Comparison of ENCODE assay signal across 11 cellular contexts in the genomic region with DNA sequence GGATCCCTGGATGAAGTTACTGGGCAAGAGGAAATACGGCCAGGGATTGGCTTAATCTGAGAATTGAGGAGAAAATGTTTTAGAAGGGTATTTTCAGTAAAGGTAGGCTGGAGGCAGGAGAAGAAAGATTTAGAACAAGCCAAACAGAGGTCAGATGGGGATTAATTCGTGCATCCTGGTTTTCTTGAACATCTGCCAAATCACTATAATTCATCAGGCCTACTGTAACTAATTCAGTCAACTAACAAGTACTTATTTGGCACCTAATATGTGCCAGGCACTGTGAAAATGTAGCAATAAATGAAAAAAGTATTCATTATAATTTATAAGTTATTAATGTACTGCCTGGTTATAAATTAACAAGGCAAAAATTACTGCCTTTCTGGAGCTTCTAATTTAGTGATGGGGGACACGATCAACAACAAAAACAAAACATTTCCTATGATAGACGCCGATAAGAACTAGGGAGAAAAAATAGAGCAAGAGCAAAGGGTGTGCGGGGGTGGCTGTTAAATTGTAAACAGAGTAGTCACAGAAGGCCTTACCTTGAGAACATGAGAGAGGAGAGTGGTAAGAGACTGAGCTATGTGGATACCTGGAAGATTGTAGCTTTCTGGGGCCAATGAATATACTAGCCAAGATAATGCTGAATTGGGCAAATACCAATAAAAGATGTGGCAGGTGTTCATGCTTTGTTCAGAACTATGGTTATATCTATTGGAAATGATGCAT. TPM values are rescaled to one million over a fixed set of nuclear protein-coding genes. Genes with fewer than 3 reads are reported as not detected.
DNase-seq lines count a peak whose midpoint lies in the region; ATAC-seq and TF ChIP-seq lines count a peak whose summit lies in the region.
"Had no signal": no experiment of that assay in that cellular context is flagged by ENCODE, and none has a peak within 500 bp of the region (broad histone marks: within the 10 kb centered on the region; RNA-seq: fewer than 3 reads in every experiment).

No MANE protein-coding gene starts in this region.

- no peak overlapping the region for H2AFZ ChIP-seq in GM23338

- POLR2A ChIA-PET in CD4-positive, alpha-beta T cell (lab: Charles Lee): interaction anchor here (0.6 to 2.4 kb wide), 15 partner anchors 19 to 262 kb away, joined by 3 to 17 read pairs (median 6); a partner anchor contains a TSS

- 0 out of 2 replicates have a peak, but pooled peaks cover 2% of the 10 kb centered on the region for H4K20me1 ChIP-seq in GM23338 (replicated peaks; ENCODE audit: insufficient read depth)

- no peaks in the 10 kb centered on the region for H3F3A ChIP-seq in GM23338 (replicated peaks; ENCODE audit: low read depth)

- H3K4me3 ChIP-seq in GM23338: no peak overlapping the region
- H3K4me3 ChIP-seq: thyroid gland had no signal

- peak overlapping the region; percentile 94 for H3K27ac Mint-ChIP-seq in CD4-positive, alpha-beta T cell
- H3K27ac Mint-ChIP-seq in GM23338: peak overlapping the region; percentile 76
- peak overlapping the region; percentile 63 for H3K27ac Mint-ChIP-seq in activated naive CD8-positive, alpha-beta T cell treated with anti-CD3 and anti-CD28 coated beads, Interleukin-2, amount 50 U/mL, for 24 hours
- peak overlapping the region; percentile 58 for H3K27ac Mint-ChIP-seq in mesothelial cell of epicardium
- H3K27ac Mint-ChIP-seq in osteocyte (ENCODE audit: unreplicated experiment): no peak overlapping the region

- H3K9me3 ChIP-seq in CD4-positive, alpha-beta T cell (ENCODE audit: control insufficient read depth, low read length): no peaks in the 10 kb centered on the region
- H3K9me3 ChIP-seq: thyroid gland had no signal

- H3K9me3 Mint-ChIP-seq in CD4-positive, alpha-beta T cell: no peaks in the 10 kb centered on the region
- H3K9me3 Mint-ChIP-seq in GM23338 (no peaks in the 10 kb centered on the region), mesothelial cell of epicardium (no peaks in the 10 kb centered on the region), osteocyte (ENCODE audit: unreplicated experiment) (no peaks in the 10 kb centered on the region)
- peaks cover 5% of the 10 kb centered on the region for H3K9me3 Mint-ChIP-seq in activated naive CD8-positive, alpha-beta T cell treated with anti-CD3 and anti-CD28 coated beads, Interleukin-2, amount 50 U/mL, for 24 hours
- H3K9me3 Mint-ChIP-seq: activated T-cell treated with anti-CD3 and anti-CD28 coated beads, Interleukin-2, amount 50 U/mL, for 4 hours had no signal

- H3K4me1 ChIP-seq in GM23338 (ENCODE audit: insufficient read depth): peaks cover 27% of the 10 kb centered on the region

- intact Hi-C loops in CD4-positive, alpha-beta T cell (cut with DNase I, micrococcal nuclease): no loop called here

- peaks cover 60% of the 10 kb centered on the region for H3K79me2 ChIP-seq in GM23338 (replicated peaks; ENCODE audit: insufficient read depth)

- no peaks in the 10 kb centered on the region for H3K27me3 ChIP-seq in CD4-positive, alpha-beta T cell (ENCODE audit: control insufficient read depth, insufficient read depth, low read length)
- no peaks in the 10 kb centered on the region for H3K27me3 ChIP-seq in GM23338 (ENCODE audit: insufficient read depth)
- H3K27me3 ChIP-seq: thyroid gland had no signal

- peak overlapping the region; percentile 48 for H3K27ac ChIP-seq in CD4-positive, alpha-beta T cell (ENCODE audit: low read depth, low read length)
- H3K27ac ChIP-seq in GM23338 (ENCODE audit: low read depth): peak overlapping the region; percentile 68
- H3K27ac ChIP-seq: thyroid gland had no signal

- H3K27me3 Mint-ChIP-seq in CD4-positive, alpha-beta T cell: no peaks in the 10 kb centered on the region
- H3K27me3 Mint-ChIP-seq in GM23338 (ENCODE audit: insufficient read depth, low read depth, poor library complexity) (peaks cover 3% of the 10 kb centered on the region), mesothelial cell of epicardium (ENCODE audit: low read depth) (no peaks in the 10 kb centered on the region), osteocyte (ENCODE audit: unreplicated experiment) (no peaks in the 10 kb centered on the region)
- no peaks in the 10 kb centered on the region for H3K27me3 Mint-ChIP-seq in activated naive CD8-positive, alpha-beta T cell treated with anti-CD3 and anti-CD28 coated beads, Interleukin-2, amount 50 U/mL, for 24 hours

- H3K4me1 Mint-ChIP-seq in CD4-positive, alpha-beta T cell (ENCODE audit: low read depth): peaks cover 50% of the 10 kb centered on the region
- H3K4me1 Mint-ChIP-seq in GM23338 (peaks cover 39% of the 10 kb centered on the region), mesothelial cell of epicardium (peaks cover 41% of the 10 kb centered on the region), osteocyte (ENCODE audit: unreplicated experiment) (peaks cover 4% of the 10 kb centered on the region)
- H3K4me1 Mint-ChIP-seq in activated naive CD8-positive, alpha-beta T cell treated with anti-CD3 and anti-CD28 coated beads, Interleukin-2, amount 50 U/mL, for 24 hours: peaks cover 50% of the 10 kb centered on the region

- TF ChIP-seq CTCF in CD4-positive, alpha-beta T cell (IDR thresholded peaks at IDR 0.05): no peak
- TF ChIP-seq CTCF in GM23338 (conservative IDR thresholded peaks at IDR 0.05; ENCODE audit: low read depth in 2 of 2) (no peak), mesothelial cell of epicardium (IDR thresholded peaks at IDR 0.05; ENCODE audit: unreplicated experiment) (no peak), osteocyte (IDR thresholded peaks at IDR 0.05) (no peak)

- peak; percentile 56 for ATAC-seq in CD4-positive, alpha-beta T cell (ENCODE audit: poor library complexity)
- ATAC-seq in GM23338 (peak; percentile 12; the same call in 1 of the 3 replicates), HG03469 (IDR thresholded peaks at IDR 0.05; ENCODE audit: unreplicated experiment) (no peak)
- ATAC-seq in activated naive CD8-positive, alpha-beta T cell treated with anti-CD3 and anti-CD28 coated beads, Interleukin-2, amount 50 U/mL, for 24 hours: no peak

- H3K4me2 ChIP-seq in GM23338: peak overlapping the region; percentile 33

- H3K9me2 ChIP-seq in GM23338 (ENCODE audit: insufficient read depth): no peaks in the 10 kb centered on the region

- no peaks in the 10 kb centered on the region for H3K36me3 Mint-ChIP-seq in CD4-positive, alpha-beta T cell (ENCODE audit: low read depth)
- H3K36me3 Mint-ChIP-seq in GM23338 (ENCODE audit: low read depth) (peaks cover 3% of the 10 kb centered on the region; the same call in 1 of the 3 replicates), mesothelial cell of epicardium (no peaks in the 10 kb centered on the region), osteocyte (ENCODE audit: unreplicated experiment) (peaks cover 8% of the 10 kb centered on the region)
- peaks cover 13% of the 10 kb centered on the region for H3K36me3 Mint-ChIP-seq in activated naive CD8-positive, alpha-beta T cell treated with anti-CD3 and anti-CD28 coated beads, Interleukin-2, amount 50 U/mL, for 24 hours (ENCODE audit: low read depth)

- DNase-seq in CD4-positive, alpha-beta T cell: no peak
- DNase-seq in GM23338 (ENCODE audit: low spot score): no peak
- no peak for DNase-seq in activated naive CD8-positive, alpha-beta T cell treated with anti-CD3 and anti-CD28 coated beads, Interleukin-2, amount 50 U/mL, for 24 hours
- no peak for DNase-seq in mesothelial cell of epicardium (ENCODE audit: low spot score in 2 of 2, unreplicated experiment in 2 of 2)
- DNase-seq in osteocyte (ENCODE audit: extremely low spot score, unreplicated experiment): no peak
- DNase-seq in kidney tubule cell (ENCODE audit: low spot score): no peak
- no peak for DNase-seq in AML-193 (lab: John Stamatoyannopoulos, UW)
- DNase-seq: activated T-cell treated with anti-CD3 and anti-CD28 coated beads, Interleukin-2, amount 50 U/mL, for 4 hours; NCI-H226; thyroid gland had no signal

- H3K36me3 ChIP-seq in GM23338 (ENCODE audit: insufficient read depth): no peaks in the 10 kb centered on the region
- H3K36me3 ChIP-seq: thyroid gland had no signal

- CTCF ChIA-PET in CD4-positive, alpha-beta T cell (lab: Charles Lee): no interaction called here

- peak overlapping the region; percentile 57 for H3K4me3 Mint-ChIP-seq in CD4-positive, alpha-beta T cell
- H3K4me3 Mint-ChIP-seq in GM23338 (no peak overlapping the region; the same call in 2 of the 3 replicates), mesothelial cell of epicardium (no peak overlapping the region), osteocyte (ENCODE audit: unreplicated experiment) (no peak overlapping the region)
- no peak overlapping the region for H3K4me3 Mint-ChIP-seq in activated naive CD8-positive, alpha-beta T cell treated with anti-CD3 and anti-CD28 coated beads, Interleukin-2, amount 50 U/mL, for 24 hours
- H3K4me3 Mint-ChIP-seq: activated T-cell treated with anti-CD3 and anti-CD28 coated beads, Interleukin-2, amount 50 U/mL, for 4 hours had no signal

RNA-seq across cellular contexts. Expression of a gene that starts 34.1 kb away (rescaled TPM):
- 10 to 100 TPM; 33.3 to 35.6 TPM for total RNA-seq in CD4-positive, alpha-beta T cell
- total RNA-seq in GM23338 (2014; rRNA removed; shearing (Covaris generic)): 52.8 and 59.4 TPM in 2 replicates
- 11.7 and 12.5 TPM in 2 replicates for polyA plus RNA-seq in GM23338 (2016; fragmentation: Nextera tagmentation; extraction: Ambion mirVana)
- total RNA-seq in mesothelial cell of epicardium (31.4 to 31.9 TPM (median 31.5 TPM) in 3 replicates), osteocyte (9.6 and 10.3 TPM in 2 replicates)

Comparison
In these comparisons a context has a peak if more than half of its experiments do, and no peak if none do; other contexts are left out.
1. ATAC-seq: peak in CD4-positive, alpha-beta T cell (single experiment) and GM23338 (single experiment); none in activated naive CD8-positive, alpha-beta T cell treated with anti-CD3 and anti-CD28 coated beads, Interleukin-2, amount 50 U/mL, for 24 hours (single experiment) and HG03469 (single experiment).